1 cellular context compared by ENCODE assay signal in genomic region chr17:28864991-28865849, GRCh38.
TF ChIP-seq lines count a peak whose summit lies in the region.

No MANE protein-coding gene starts in this region.

TF ChIP-seq in K562, 482 proteins besides CTCF, POLR2A, EP300 and RAD21 (continued from another document and continues in another):
- peak; percentile 78 for TF ChIP-seq TOE1 (IDR thresholded peaks at IDR 0.05; ENCODE audit: borderline replicate concordance)
- TF ChIP-seq TOE1 (CRISPR knock-in tag; IDR thresholded peaks at IDR 0.05; ENCODE audit: borderline replicate concordance, low read depth) = no peak
- peak; percentile 93 for TF ChIP-seq ZBTB2 (IDR thresholded peaks at IDR 0.05)
- TF ChIP-seq DNMT1 (IDR thresholded peaks at IDR 0.05) = no peak; the same call in 1 of the 2 replicates
- no peak for TF ChIP-seq ATF1 (CRISPR knock-in tag; IDR thresholded peaks at IDR 0.05)
- peak; percentile 67 for TF ChIP-seq ATF1 (tag; IDR thresholded peaks at IDR 0.05)
- TF ChIP-seq ZNF3 (CRISPR knock-in tag; IDR thresholded peaks at IDR 0.05) = no peak
- TF ChIP-seq ZFX (CRISPR knock-in tag; IDR thresholded peaks at IDR 0.05) = peak; percentile 61; the same call in 1 of the 2 replicates
- TF ChIP-seq PCBP1 (IDR thresholded peaks at IDR 0.05; ENCODE audit: low read depth, low read length, poor library complexity, severe bottlenecking) = no peak
- TF ChIP-seq CBFB (CRISPR knock-in tag; IDR thresholded peaks at IDR 0.05) = peak; percentile 86; the same call in 1 of the 2 replicates
- peak; percentile 85 for TF ChIP-seq JUND (IDR thresholded peaks at IDR 0.05; ENCODE audit: borderline replicate concordance, low read depth, low read length)
- 0 out of 3 replicates have a peak, but pooled peaks have one; percentile 59 for TF ChIP-seq JUND (tag; IDR thresholded peaks at IDR 0.05; ENCODE audit: borderline replicate concordance, low read depth, low read length)
- no peak for TF ChIP-seq ZC3H4 (CRISPR knock-in tag; IDR thresholded peaks at IDR 0.05; ENCODE audit: borderline replicate concordance)
- no peak for TF ChIP-seq TEAD2 (tag; IDR thresholded peaks at IDR 0.05)
- TF ChIP-seq RFX7 (CRISPR knock-in tag; IDR thresholded peaks at IDR 0.05) = no peak
- TF ChIP-seq SMARCB1 (IDR thresholded peaks at IDR 0.05; ENCODE audit: insufficient read length, low read depth) = peak; percentile 51
- peak; percentile 99 for TF ChIP-seq ZBTB7A (IDR thresholded peaks at IDR 0.05; ENCODE audit: borderline replicate concordance, control insufficient read depth, low read depth, low read length)
- peak; percentile 56 for TF ChIP-seq ZBTB26 (CRISPR knock-in tag; IDR thresholded peaks at IDR 0.05)
- TF ChIP-seq HIVEP1 (CRISPR knock-in tag; IDR thresholded peaks at IDR 0.05) = no peak
- TF ChIP-seq RFX5 (IDR thresholded peaks at IDR 0.05; ENCODE audit: low read depth, low read length) = no peak
- no peak for TF ChIP-seq RBM14 (IDR thresholded peaks at IDR 0.05; ENCODE audit: borderline replicate concordance, insufficient read depth, low read depth, low read length)
- TF ChIP-seq SNAPC5 (CRISPR knock-in tag; IDR thresholded peaks at IDR 0.05) = no peak
- no peak for TF ChIP-seq ZBTB40 (IDR thresholded peaks at IDR 0.05)
- no peak for TF ChIP-seq ZBTB40 (CRISPR knock-in tag; IDR thresholded peaks at IDR 0.05)
- TF ChIP-seq MLX (CRISPR knock-in tag; conservative IDR thresholded peaks at IDR 0.05) = 0 out of 4 replicates have a peak, but pooled peaks of 1 of the 2 experiments have one; percentile 12
- TF ChIP-seq SOX6 (IDR thresholded peaks at IDR 0.05) = peak; percentile 99
- TF ChIP-seq ATF4 (CRISPR knock-in tag; IDR thresholded peaks at IDR 0.05) = peak; percentile 74; the same call in 1 of the 2 replicates
- peak in 1 of 2 experiments; percentile 81; a peak in 2 of 4 replicates for TF ChIP-seq ETV6 (IDR thresholded peaks at IDR 0.05; ENCODE audit: borderline replicate concordance in 1 of 2, low read depth in 2 of 2, low read length in 1 of 2)
- no peak for TF ChIP-seq ETV6 (CRISPR knock-in tag; IDR thresholded peaks at IDR 0.05; ENCODE audit: borderline replicate concordance)
- no peak for TF ChIP-seq ARID4B (CRISPR knock-in tag; IDR thresholded peaks at IDR 0.05)
- TF ChIP-seq SETDB1 (IDR thresholded peaks at IDR 0.05; ENCODE audit: low read length) = no peak
